Comparison of ENCODE assay signal across 8 cellular contexts in genomic region chr18:13500227-13500865, GRCh38.
DNase-seq lines count a peak whose midpoint lies in the region; ATAC-seq lines count a peak whose summit lies in the region.

No MANE protein-coding gene starts in this region.

- H3K36me3 ChIP-seq in iPS-20b (ENCODE audit: insufficient read depth, low read depth, low read length), result no peaks in the 10 kb centered on the region
- H3K36me3 ChIP-seq in subcutaneous abdominal adipose tissue (ENCODE audit: control insufficient read depth in 5 of 5, insufficient read depth in 5 of 5, low read length in 5 of 5), result peaks cover 0 to 20% (median 17%) of the 10 kb centered on the region in 5 donors

- intact Hi-C loops in Right ventricle myocardium inferior (cut with DNase I), result loop anchor here (5.0 kb wide), 1 partner anchor 83 kb away; no protein-coding TSS in a partner anchor
- intact Hi-C loops in cardiac septum (cut with DNase I), result loop anchor here (2.0 to 5.0 kb wide), 2 partner anchors 48 to 284 kb away; no protein-coding TSS in a partner anchor

- ATAC-seq in Right ventricle myocardium inferior (peak; percentile 82), GM19328 (IDR thresholded peaks at IDR 0.05; ENCODE audit: unreplicated experiment) (no peak)

- peaks cover 12% of the 10 kb centered on the region for H3K4me1 ChIP-seq in iPS-20b (ENCODE audit: insufficient read depth, low read length)
- peaks cover 2 to 36% (median 26%) of the 10 kb centered on the region in 5 donors for H3K4me1 ChIP-seq in subcutaneous abdominal adipose tissue (ENCODE audit: control insufficient read depth in 5 of 5, insufficient read depth in 5 of 5, low read length in 5 of 5)

- H3K9me3 ChIP-seq in iPS-20b (ENCODE audit: insufficient read depth, low read depth, low read length), result peaks cover 9% of the 10 kb centered on the region
- H3K9me3 ChIP-seq in subcutaneous abdominal adipose tissue (ENCODE audit: control insufficient read depth in 5 of 5, low read length in 5 of 5), result peaks cover 0 to 18% (median 7%) of the 10 kb centered on the region in 5 donors

- H3K9ac ChIP-seq in iPS-20b (ENCODE audit: low read depth, low read length) (peak overlapping the region; percentile 57; the same call in 1 of the 2 replicates), subcutaneous abdominal adipose tissue (ENCODE audit: low read length in 5 of 5) (peak overlapping the region in 3 of 5 donors; percentile 51 to 70 (median 54))

- H3K27ac ChIP-seq in iPS-20b (ENCODE audit: low read length) (no peak overlapping the region), subcutaneous abdominal adipose tissue (ENCODE audit: low read depth, low read length) (peak overlapping the region; percentile 72)

- no peak for DNase-seq in Right ventricle myocardium inferior (ENCODE audit: missing footprints)
- no peak for DNase-seq in cardiac septum (ENCODE audit: low spot score)
- peak; percentile 51 for DNase-seq in amniotic epithelial cell (ENCODE audit: low read depth)
- DNase-seq in stimulated activated CD4-positive, alpha-beta T cell treated with anti-CD3 and anti-CD28 coated beads, Interleukin-15, amount 100 ng/mL, for 24 hours, result no peak
- DNase-seq in NCI-H2227 (lab: John Stamatoyannopoulos, UW; ENCODE audit: unreplicated experiment), result no peak

- H3K27me3 ChIP-seq in iPS-20b (ENCODE audit: insufficient read depth, low read length), result peaks cover 34% of the 10 kb centered on the region
- H3K27me3 ChIP-seq in subcutaneous abdominal adipose tissue (ENCODE audit: control insufficient read depth in 5 of 5, insufficient read depth in 4 of 5, low read length in 5 of 5), result no peaks in the 10 kb centered on the region

- H3K4me3 ChIP-seq in iPS-20b (ENCODE audit: low read length) (peak overlapping the region; percentile 49; the same call in 1 of the 2 replicates), subcutaneous abdominal adipose tissue (ENCODE audit: low read depth in 1 of 5, low read length in 5 of 5) (peak overlapping the region; percentile 43 to 59 (median 48))
